Comparison of ENCODE assay signal across 9 cellular contexts in genomic region chr6:912871-913663, GRCh38.
DNase-seq lines count a peak whose midpoint lies in the region; ATAC-seq and TF ChIP-seq lines count a peak whose summit lies in the region.
"Had no signal": no experiment of that assay in that cellular context is flagged by ENCODE, and none has a peak within 500 bp of the region (broad histone marks: within the 10 kb centered on the region; RNA-seq: fewer than 3 reads in every experiment).

No MANE protein-coding gene starts in this region.

- in situ Hi-C loops in astrocyte of the spinal cord (cut with HindIII; ENCODE audit: low sequenced_read_pairs), result no loop called here

- peak; percentile 1 for TF ChIP-seq CTCF in HL-60 (IDR thresholded peaks at IDR 0.05; ENCODE audit: insufficient read depth, low read length)
- TF ChIP-seq CTCF in astrocyte of the spinal cord (IDR thresholded peaks at IDR 0.05; ENCODE audit: low read depth, low read length), result peak; percentile 65
- peak; percentile 45 to 53 (median 50) for TF ChIP-seq CTCF in right lobe of liver (IDR thresholded peaks at IDR 0.05)
- TF ChIP-seq CTCF in CD14-positive monocyte (IDR thresholded peaks at IDR 0.05), result no peak
- TF ChIP-seq CTCF in CD4-positive, alpha-beta T cell (IDR thresholded peaks at IDR 0.05), result no peak

- POLR2A ChIA-PET in CD4-positive, alpha-beta T cell (lab: Charles Lee), result interaction anchor here (0.6 kb wide), 1 partner anchor 209 kb away, joined by 3 read pairs; no protein-coding TSS in a partner anchor

- H3K27me3 ChIP-seq in BLaER1 (no peaks in the 10 kb centered on the region), HL-60 (ENCODE audit: insufficient read depth, poor library complexity, severe bottlenecking) (no peaks in the 10 kb centered on the region), right lobe of liver (no peaks in the 10 kb centered on the region)
- peaks cover 13% of the 10 kb centered on the region for H3K27me3 ChIP-seq in CD4-positive, alpha-beta T cell (ENCODE audit: control insufficient read depth, insufficient read depth, low read length)

- no peaks in the 10 kb centered on the region for H3K4me1 Mint-ChIP-seq in CD14-positive monocyte
- H3K4me1 Mint-ChIP-seq in CD4-positive, alpha-beta T cell (ENCODE audit: low read depth), result no peaks in the 10 kb centered on the region
- H3K4me1 Mint-ChIP-seq: stimulated activated effector memory CD8-positive, alpha-beta T cell treated with anti-CD3 and anti-CD28 coated beads, Interleukin-12 subunit alpha, Interleukin-12 subunit beta, amount 100 ng/mL, for 72 hours had no signal

- H3K36me3 ChIP-seq in BLaER1, result no peaks in the 10 kb centered on the region
- no peaks in the 10 kb centered on the region for H3K36me3 ChIP-seq in right lobe of liver

- H3K4me3 ChIP-seq in BLaER1, result no peak overlapping the region
- no peak overlapping the region for H3K4me3 ChIP-seq in HL-60 (replicated peaks; ENCODE audit: insufficient read depth, low read length)
- H3K4me3 ChIP-seq in astrocyte of the spinal cord (ENCODE audit: low read depth, low read length), result no peak overlapping the region
- no peak overlapping the region for H3K4me3 ChIP-seq in right lobe of liver

- intact Hi-C loops in right lobe of liver (cut with DNase I), result no loop called here
- intact Hi-C loops in CD14-positive monocyte (cut with micrococcal nuclease), result no loop called here
- intact Hi-C loops in CD4-positive, alpha-beta T cell (cut with DNase I, micrococcal nuclease), result no loop called here

- H3K27ac Mint-ChIP-seq in CD14-positive monocyte, result no peak overlapping the region
- no peak overlapping the region for H3K27ac Mint-ChIP-seq in CD4-positive, alpha-beta T cell
- H3K27ac Mint-ChIP-seq: stimulated activated effector memory CD8-positive, alpha-beta T cell treated with anti-CD3 and anti-CD28 coated beads, Interleukin-12 subunit alpha, Interleukin-12 subunit beta, amount 100 ng/mL, for 72 hours had no signal

- H3K27ac ChIP-seq in BLaER1 (no peak overlapping the region), HL-60 (replicated peaks) (no peak overlapping the region), right lobe of liver (no peak overlapping the region)
- H3K27ac ChIP-seq in CD4-positive, alpha-beta T cell (ENCODE audit: low read depth, low read length), result no peak overlapping the region

- peak overlapping the region; percentile 70 for H3K4me2 ChIP-seq in BLaER1

- H3K9me3 ChIP-seq in BLaER1 (peaks cover 12% of the 10 kb centered on the region), right lobe of liver (no peaks in the 10 kb centered on the region)
- no peaks in the 10 kb centered on the region for H3K9me3 ChIP-seq in CD4-positive, alpha-beta T cell (ENCODE audit: control insufficient read depth, low read length)

- peak; percentile 84 to 91 (median 88) for ATAC-seq in right lobe of liver
- no peak for ATAC-seq in CD4-positive, alpha-beta T cell (ENCODE audit: poor library complexity)
- ATAC-seq in GM18870 (IDR thresholded peaks at IDR 0.05; ENCODE audit: unreplicated experiment), result no peak
- ATAC-seq: stimulated activated effector memory CD8-positive, alpha-beta T cell treated with anti-CD3 and anti-CD28 coated beads, Interleukin-12 subunit alpha, Interleukin-12 subunit beta, amount 100 ng/mL, for 72 hours had no signal

- no peak for DNase-seq in HL-60 (ENCODE audit: low read depth in 1 of 2, low spot score in 1 of 2)
- peak; percentile 26 for DNase-seq in astrocyte of the spinal cord (ENCODE audit: low read depth, low spot score)
- no peak for DNase-seq in right lobe of liver
- DNase-seq in MV-4-11 (lab: John Stamatoyannopoulos, UW), result no peak
- no peak for DNase-seq in CD14-positive monocyte (ENCODE audit: low spot score)
- DNase-seq in CD4-positive, alpha-beta T cell, result no peak

- WGBS in right lobe of liver (ENCODE audit: insufficient coverage, low coverage, low lambda C conversion rate, missing lambda C conversion rate), result 12% methylated on average over 10 of the region's 13 CpGs

- CTCF ChIA-PET in CD4-positive, alpha-beta T cell (lab: Charles Lee), result no interaction called here

- H4K20me1 ChIP-seq in BLaER1, result no peaks in the 10 kb centered on the region

- peaks cover 0 to 12% (median 5%) of the 10 kb centered on the region in 7 donors for H3K9me3 Mint-ChIP-seq in CD14-positive monocyte
- peaks cover 2% of the 10 kb centered on the region for H3K9me3 Mint-ChIP-seq in CD4-positive, alpha-beta T cell

- TF ChIP-seq POLR2A in right lobe of liver (IDR thresholded peaks at IDR 0.05), result no peak

- H3K4me1 ChIP-seq in BLaER1, result peaks cover 22% of the 10 kb centered on the region
- H3K4me1 ChIP-seq in right lobe of liver, result no peaks in the 10 kb centered on the region

- no peak overlapping the region for H3K4me3 Mint-ChIP-seq in CD14-positive monocyte
- H3K4me3 Mint-ChIP-seq in CD4-positive, alpha-beta T cell, result no peak overlapping the region
- H3K4me3 Mint-ChIP-seq: stimulated activated effector memory CD8-positive, alpha-beta T cell treated with anti-CD3 and anti-CD28 coated beads, Interleukin-12 subunit alpha, Interleukin-12 subunit beta, amount 100 ng/mL, for 72 hours had no signal

- H3K9ac ChIP-seq in BLaER1, result no peak overlapping the region

- no peaks in the 10 kb centered on the region for H3K36me3 Mint-ChIP-seq in CD14-positive monocyte
- no peaks in the 10 kb centered on the region for H3K36me3 Mint-ChIP-seq in CD4-positive, alpha-beta T cell (ENCODE audit: low read depth)
- H3K36me3 Mint-ChIP-seq: stimulated activated effector memory CD8-positive, alpha-beta T cell treated with anti-CD3 and anti-CD28 coated beads, Interleukin-12 subunit alpha, Interleukin-12 subunit beta, amount 100 ng/mL, for 72 hours had no signal

- peaks cover 8 to 10% (median 10%) of the 10 kb centered on the region in 3 donors for H3K27me3 Mint-ChIP-seq in CD14-positive monocyte (ENCODE audit: low read depth in 3 of 3)
- peaks cover 69% of the 10 kb centered on the region for H3K27me3 Mint-ChIP-seq in CD4-positive, alpha-beta T cell

Comparison
In these comparisons a context has a peak if more than half of its experiments do, and no peak if none do; other contexts are left out.
1. CTCF ChIP-seq: peak in HL-60 (single experiment), astrocyte of the spinal cord (single experiment) and right lobe of liver (4 of 4); none in CD14-positive monocyte (single experiment) and CD4-positive, alpha-beta T cell (single experiment).
2. ATAC-seq: peak in right lobe of liver (4 of 4); none in CD4-positive, alpha-beta T cell (single experiment) and GM18870 (single experiment).